ENCODE assay signal across 1 cellular context in the genomic region with DNA sequence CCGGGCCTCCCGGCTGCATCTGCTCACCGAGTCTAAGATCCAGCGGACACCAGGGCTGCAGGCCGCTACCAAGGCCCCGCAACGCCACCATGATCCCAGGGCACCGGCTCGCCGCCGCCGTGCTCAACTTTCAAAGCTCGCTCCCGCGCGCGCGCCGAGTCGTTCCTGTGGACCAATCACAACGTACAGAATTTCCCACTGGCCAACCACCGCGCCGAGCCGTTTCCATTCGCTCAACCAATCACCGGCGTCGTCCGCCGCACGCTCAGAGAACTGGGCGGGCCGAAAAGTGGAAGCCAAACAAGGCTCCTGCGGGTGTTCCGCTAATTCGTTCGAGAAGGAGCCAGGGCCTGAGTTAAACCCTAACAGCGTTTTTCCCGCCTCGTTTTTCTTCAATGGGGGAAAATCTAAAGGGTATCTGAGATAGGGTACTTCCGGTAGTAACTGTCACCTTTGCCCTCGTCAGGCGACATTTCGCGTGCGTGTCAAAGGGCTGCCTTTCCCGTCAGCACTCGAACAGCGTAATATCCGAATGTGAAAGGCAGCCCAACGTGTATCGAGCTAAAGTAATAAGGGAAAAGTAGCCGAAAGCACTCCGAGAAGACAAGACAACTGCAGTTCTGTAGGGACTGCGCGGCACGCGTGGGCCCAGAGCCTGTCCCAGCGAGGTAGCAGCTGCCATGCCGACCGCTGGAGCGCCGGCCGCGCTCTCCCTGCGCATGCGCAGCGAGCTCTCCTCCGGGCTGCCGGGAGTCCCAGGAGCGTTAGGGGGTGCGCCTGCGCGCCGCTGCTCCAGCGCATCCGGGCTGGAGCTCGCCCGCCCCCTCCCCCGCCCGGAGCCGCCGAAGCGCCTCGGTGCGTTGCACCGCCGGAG.
A peak's percentile ranks its signal among the peaks of the same experiment; 100 is the strongest.
TF ChIP-seq lines count a peak whose summit lies in the region.

A gene with protein sequence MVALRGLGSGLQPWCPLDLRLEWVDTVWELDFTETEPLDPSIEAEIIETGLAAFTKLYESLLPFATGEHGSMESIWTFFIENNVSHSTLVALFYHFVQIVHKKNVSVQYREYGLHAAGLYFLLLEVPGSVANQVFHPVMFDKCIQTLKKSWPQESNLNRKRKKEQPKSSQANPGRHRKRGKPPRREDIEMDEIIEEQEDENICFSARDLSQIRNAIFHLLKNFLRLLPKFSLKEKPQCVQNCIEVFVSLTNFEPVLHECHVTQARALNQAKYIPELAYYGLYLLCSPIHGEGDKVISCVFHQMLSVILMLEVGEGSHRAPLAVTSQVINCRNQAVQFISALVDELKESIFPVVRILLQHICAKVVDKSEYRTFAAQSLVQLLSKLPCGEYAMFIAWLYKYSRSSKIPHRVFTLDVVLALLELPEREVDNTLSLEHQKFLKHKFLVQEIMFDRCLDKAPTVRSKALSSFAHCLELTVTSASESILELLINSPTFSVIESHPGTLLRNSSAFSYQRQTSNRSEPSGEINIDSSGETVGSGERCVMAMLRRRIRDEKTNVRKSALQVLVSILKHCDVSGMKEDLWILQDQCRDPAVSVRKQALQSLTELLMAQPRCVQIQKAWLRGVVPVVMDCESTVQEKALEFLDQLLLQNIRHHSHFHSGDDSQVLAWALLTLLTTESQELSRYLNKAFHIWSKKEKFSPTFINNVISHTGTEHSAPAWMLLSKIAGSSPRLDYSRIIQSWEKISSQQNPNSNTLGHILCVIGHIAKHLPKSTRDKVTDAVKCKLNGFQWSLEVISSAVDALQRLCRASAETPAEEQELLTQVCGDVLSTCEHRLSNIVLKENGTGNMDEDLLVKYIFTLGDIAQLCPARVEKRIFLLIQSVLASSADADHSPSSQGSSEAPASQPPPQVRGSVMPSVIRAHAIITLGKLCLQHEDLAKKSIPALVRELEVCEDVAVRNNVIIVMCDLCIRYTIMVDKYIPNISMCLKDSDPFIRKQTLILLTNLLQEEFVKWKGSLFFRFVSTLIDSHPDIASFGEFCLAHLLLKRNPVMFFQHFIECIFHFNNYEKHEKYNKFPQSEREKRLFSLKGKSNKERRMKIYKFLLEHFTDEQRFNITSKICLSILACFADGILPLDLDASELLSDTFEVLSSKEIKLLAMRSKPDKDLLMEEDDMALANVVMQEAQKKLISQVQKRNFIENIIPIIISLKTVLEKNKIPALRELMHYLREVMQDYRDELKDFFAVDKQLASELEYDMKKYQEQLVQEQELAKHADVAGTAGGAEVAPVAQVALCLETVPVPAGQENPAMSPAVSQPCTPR (N-terminal part only) (minus strand): TSS at position 132 of the 874 bp plus-strand sequence. CDS start 41 bp downstream, at position 91.
A gene (plus strand): TSS at position 836 of the 874 bp plus-strand sequence. CDS start 452 bp downstream, outside the sequence.

TF ChIP-seq in HEK293, 187 proteins besides CTCF, POLR2A, EP300 and RAD21 (continued from another document and continues in another):
- TF ChIP-seq, protein P1, sequence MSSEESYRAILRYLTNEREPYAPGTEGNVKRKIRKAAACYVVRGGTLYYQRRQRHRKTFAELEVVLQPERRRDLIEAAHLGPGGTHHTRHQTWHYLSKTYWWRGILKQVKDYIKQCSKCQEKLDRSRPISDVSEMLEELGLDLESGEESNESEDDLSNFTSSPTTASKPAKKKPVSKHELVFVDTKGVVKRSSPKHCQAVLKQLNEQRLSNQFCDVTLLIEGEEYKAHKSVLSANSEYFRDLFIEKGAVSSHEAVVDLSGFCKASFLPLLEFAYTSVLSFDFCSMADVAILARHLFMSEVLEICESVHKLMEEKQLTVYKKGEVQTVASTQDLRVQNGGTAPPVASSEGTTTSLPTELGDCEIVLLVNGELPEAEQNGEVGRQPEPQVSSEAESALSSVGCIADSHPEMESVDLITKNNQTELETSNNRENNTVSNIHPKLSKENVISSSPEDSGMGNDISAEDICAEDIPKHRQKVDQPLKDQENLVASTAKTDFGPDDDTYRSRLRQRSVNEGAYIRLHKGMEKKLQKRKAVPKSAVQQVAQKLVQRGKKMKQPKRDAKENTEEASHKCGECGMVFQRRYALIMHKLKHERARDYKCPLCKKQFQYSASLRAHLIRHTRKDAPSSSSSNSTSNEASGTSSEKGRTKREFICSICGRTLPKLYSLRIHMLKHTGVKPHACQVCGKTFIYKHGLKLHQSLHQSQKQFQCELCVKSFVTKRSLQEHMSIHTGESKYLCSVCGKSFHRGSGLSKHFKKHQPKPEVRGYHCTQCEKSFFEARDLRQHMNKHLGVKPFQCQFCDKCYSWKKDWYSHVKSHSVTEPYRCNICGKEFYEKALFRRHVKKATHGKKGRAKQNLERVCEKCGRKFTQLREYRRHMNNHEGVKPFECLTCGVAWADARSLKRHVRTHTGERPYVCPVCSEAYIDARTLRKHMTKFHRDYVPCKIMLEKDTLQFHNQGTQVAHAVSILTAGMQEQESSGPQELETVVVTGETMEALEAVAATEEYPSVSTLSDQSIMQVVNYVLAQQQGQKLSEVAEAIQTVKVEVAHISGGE (tag by site-specific recombination; conservative IDR thresholded peaks at IDR 0.05; ENCODE audit: low read depth) = no peak
- TF ChIP-seq SP7 (tag by site-specific recombination; IDR thresholded peaks at IDR 0.05) = peak; percentile 49; the same call in 1 of the 2 replicates
- no peak for TF ChIP-seq ZSCAN16 (tag by site-specific recombination; IDR thresholded peaks at IDR 0.05)
- TF ChIP-seq SP3 (tag by site-specific recombination; IDR thresholded peaks at IDR 0.05) = peak; percentile 26; the same call in 1 of the 2 replicates
- TF ChIP-seq, protein P2, sequence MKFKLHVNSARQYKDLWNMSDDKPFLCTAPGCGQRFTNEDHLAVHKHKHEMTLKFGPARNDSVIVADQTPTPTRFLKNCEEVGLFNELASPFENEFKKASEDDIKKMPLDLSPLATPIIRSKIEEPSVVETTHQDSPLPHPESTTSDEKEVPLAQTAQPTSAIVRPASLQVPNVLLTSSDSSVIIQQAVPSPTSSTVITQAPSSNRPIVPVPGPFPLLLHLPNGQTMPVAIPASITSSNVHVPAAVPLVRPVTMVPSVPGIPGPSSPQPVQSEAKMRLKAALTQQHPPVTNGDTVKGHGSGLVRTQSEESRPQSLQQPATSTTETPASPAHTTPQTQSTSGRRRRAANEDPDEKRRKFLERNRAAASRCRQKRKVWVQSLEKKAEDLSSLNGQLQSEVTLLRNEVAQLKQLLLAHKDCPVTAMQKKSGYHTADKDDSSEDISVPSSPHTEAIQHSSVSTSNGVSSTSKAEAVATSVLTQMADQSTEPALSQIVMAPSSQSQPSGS (tag by site-specific recombination; IDR thresholded peaks at IDR 0.05; ENCODE audit: low read depth) = no peak
- no peak for TF ChIP-seq ZNF624 (tag by site-specific recombination; IDR thresholded peaks at IDR 0.05)
- no peak for TF ChIP-seq GLI2 (tag by site-specific recombination; IDR thresholded peaks at IDR 0.05; ENCODE audit: borderline replicate concordance, low read depth)
- no peak for TF ChIP-seq ZNF184 (tag by site-specific recombination; IDR thresholded peaks at IDR 0.05)
- no peak for TF ChIP-seq ZNF571 (tag by site-specific recombination; IDR thresholded peaks at IDR 0.05)
- peak; percentile 73; the same call in 1 of the 2 replicates for TF ChIP-seq ZNF76 (tag by site-specific recombination; IDR thresholded peaks at IDR 0.05; ENCODE audit: borderline replicate concordance, low read depth)
- TF ChIP-seq ZNF174 (tag by site-specific recombination; IDR thresholded peaks at IDR 0.05) = no peak
- no peak for TF ChIP-seq ZFP41 (tag by site-specific recombination; IDR thresholded peaks at IDR 0.05; ENCODE audit: borderline replicate concordance)
- no peak for TF ChIP-seq ZNF701 (tag by site-specific recombination; IDR thresholded peaks at IDR 0.05)
- no peak for TF ChIP-seq ZNF521 (tag by site-specific recombination; IDR thresholded peaks at IDR 0.05)
- TF ChIP-seq ZNF544 (tag by site-specific recombination; IDR thresholded peaks at IDR 0.05) = no peak
- peak; percentile 54 for TF ChIP-seq ZEB2 (tag by site-specific recombination; IDR thresholded peaks at IDR 0.05)
- no peak for TF ChIP-seq ZBTB21 (tag by site-specific recombination; IDR thresholded peaks at IDR 0.05)
- TF ChIP-seq ZNF202 (tag by site-specific recombination; IDR thresholded peaks at IDR 0.05; ENCODE audit: borderline replicate concordance) = no peak
- TF ChIP-seq ZNF121 (tag by site-specific recombination; IDR thresholded peaks at IDR 0.05) = no peak
- TF ChIP-seq, protein P3, sequence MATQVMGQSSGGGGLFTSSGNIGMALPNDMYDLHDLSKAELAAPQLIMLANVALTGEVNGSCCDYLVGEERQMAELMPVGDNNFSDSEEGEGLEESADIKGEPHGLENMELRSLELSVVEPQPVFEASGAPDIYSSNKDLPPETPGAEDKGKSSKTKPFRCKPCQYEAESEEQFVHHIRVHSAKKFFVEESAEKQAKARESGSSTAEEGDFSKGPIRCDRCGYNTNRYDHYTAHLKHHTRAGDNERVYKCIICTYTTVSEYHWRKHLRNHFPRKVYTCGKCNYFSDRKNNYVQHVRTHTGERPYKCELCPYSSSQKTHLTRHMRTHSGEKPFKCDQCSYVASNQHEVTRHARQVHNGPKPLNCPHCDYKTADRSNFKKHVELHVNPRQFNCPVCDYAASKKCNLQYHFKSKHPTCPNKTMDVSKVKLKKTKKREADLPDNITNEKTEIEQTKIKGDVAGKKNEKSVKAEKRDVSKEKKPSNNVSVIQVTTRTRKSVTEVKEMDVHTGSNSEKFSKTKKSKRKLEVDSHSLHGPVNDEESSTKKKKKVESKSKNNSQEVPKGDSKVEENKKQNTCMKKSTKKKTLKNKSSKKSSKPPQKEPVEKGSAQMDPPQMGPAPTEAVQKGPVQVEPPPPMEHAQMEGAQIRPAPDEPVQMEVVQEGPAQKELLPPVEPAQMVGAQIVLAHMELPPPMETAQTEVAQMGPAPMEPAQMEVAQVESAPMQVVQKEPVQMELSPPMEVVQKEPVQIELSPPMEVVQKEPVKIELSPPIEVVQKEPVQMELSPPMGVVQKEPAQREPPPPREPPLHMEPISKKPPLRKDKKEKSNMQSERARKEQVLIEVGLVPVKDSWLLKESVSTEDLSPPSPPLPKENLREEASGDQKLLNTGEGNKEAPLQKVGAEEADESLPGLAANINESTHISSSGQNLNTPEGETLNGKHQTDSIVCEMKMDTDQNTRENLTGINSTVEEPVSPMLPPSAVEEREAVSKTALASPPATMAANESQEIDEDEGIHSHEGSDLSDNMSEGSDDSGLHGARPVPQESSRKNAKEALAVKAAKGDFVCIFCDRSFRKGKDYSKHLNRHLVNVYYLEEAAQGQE (tag by site-specific recombination; IDR thresholded peaks at IDR 0.05) = peak; percentile 54
- TF ChIP-seq ZNF426 (tag by site-specific recombination; IDR thresholded peaks at IDR 0.05) = no peak
- no peak for TF ChIP-seq ZNF514 (tag by site-specific recombination; IDR thresholded peaks at IDR 0.05)
- TF ChIP-seq SETDB1 (IDR thresholded peaks at IDR 0.05; ENCODE audit: insufficient read length, low read length) = no peak
- TF ChIP-seq ZNF560 (tag by site-specific recombination; IDR thresholded peaks at IDR 0.05; ENCODE audit: borderline replicate concordance) = no peak
- TF ChIP-seq ZNF292 (tag by site-specific recombination; IDR thresholded peaks at IDR 0.05; ENCODE audit: borderline replicate concordance, low read depth) = no peak
- 0 out of 2 replicates have a peak, but pooled peaks have one; percentile 32 for TF ChIP-seq ZNF24 (tag by site-specific recombination; IDR thresholded peaks at IDR 0.05)
- TF ChIP-seq, protein P4, sequence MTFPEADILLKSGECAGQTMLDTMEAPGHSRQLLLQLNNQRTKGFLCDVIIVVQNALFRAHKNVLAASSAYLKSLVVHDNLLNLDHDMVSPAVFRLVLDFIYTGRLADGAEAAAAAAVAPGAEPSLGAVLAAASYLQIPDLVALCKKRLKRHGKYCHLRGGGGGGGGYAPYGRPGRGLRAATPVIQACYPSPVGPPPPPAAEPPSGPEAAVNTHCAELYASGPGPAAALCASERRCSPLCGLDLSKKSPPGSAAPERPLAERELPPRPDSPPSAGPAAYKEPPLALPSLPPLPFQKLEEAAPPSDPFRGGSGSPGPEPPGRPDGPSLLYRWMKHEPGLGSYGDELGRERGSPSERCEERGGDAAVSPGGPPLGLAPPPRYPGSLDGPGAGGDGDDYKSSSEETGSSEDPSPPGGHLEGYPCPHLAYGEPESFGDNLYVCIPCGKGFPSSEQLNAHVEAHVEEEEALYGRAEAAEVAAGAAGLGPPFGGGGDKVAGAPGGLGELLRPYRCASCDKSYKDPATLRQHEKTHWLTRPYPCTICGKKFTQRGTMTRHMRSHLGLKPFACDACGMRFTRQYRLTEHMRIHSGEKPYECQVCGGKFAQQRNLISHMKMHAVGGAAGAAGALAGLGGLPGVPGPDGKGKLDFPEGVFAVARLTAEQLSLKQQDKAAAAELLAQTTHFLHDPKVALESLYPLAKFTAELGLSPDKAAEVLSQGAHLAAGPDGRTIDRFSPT (tag by site-specific recombination; IDR thresholded peaks at IDR 0.05) = no peak
- no peak for TF ChIP-seq ZIC2 (tag by site-specific recombination; IDR thresholded peaks at IDR 0.05)
- no peak for TF ChIP-seq ZNF404 (tag by site-specific recombination; IDR thresholded peaks at IDR 0.05)
- no peak for TF ChIP-seq ZNF664 (tag by site-specific recombination; IDR thresholded peaks at IDR 0.05)
- TF ChIP-seq ZNF416 (tag by site-specific recombination; IDR thresholded peaks at IDR 0.05) = no peak
- TF ChIP-seq ZNF324 (tag by site-specific recombination; IDR thresholded peaks at IDR 0.05) = no peak
- TF ChIP-seq ZBTB1 (tag by site-specific recombination; IDR thresholded peaks at IDR 0.05) = no peak
- TF ChIP-seq ZNF214 (tag by site-specific recombination; IDR thresholded peaks at IDR 0.05; ENCODE audit: borderline replicate concordance) = no peak
- TF ChIP-seq, protein P5, sequence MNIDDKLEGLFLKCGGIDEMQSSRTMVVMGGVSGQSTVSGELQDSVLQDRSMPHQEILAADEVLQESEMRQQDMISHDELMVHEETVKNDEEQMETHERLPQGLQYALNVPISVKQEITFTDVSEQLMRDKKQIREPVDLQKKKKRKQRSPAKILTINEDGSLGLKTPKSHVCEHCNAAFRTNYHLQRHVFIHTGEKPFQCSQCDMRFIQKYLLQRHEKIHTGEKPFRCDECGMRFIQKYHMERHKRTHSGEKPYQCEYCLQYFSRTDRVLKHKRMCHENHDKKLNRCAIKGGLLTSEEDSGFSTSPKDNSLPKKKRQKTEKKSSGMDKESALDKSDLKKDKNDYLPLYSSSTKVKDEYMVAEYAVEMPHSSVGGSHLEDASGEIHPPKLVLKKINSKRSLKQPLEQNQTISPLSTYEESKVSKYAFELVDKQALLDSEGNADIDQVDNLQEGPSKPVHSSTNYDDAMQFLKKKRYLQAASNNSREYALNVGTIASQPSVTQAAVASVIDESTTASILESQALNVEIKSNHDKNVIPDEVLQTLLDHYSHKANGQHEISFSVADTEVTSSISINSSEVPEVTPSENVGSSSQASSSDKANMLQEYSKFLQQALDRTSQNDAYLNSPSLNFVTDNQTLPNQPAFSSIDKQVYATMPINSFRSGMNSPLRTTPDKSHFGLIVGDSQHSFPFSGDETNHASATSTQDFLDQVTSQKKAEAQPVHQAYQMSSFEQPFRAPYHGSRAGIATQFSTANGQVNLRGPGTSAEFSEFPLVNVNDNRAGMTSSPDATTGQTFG (tag by site-specific recombination; IDR thresholded peaks at IDR 0.05; ENCODE audit: borderline replicate concordance) = no peak
- no peak for TF ChIP-seq SALL2 (tag by site-specific recombination; IDR thresholded peaks at IDR 0.05; ENCODE audit: borderline replicate concordance)
- no peak for TF ChIP-seq ZNF169 (tag by site-specific recombination; IDR thresholded peaks at IDR 0.05)
- TF ChIP-seq ZBTB17 (tag by site-specific recombination; IDR thresholded peaks at IDR 0.05) = peak; percentile 51; the same call in 1 of the 2 replicates
